Comparison of ENCODE assay signal across 1 cellular context in the genomic region with DNA sequence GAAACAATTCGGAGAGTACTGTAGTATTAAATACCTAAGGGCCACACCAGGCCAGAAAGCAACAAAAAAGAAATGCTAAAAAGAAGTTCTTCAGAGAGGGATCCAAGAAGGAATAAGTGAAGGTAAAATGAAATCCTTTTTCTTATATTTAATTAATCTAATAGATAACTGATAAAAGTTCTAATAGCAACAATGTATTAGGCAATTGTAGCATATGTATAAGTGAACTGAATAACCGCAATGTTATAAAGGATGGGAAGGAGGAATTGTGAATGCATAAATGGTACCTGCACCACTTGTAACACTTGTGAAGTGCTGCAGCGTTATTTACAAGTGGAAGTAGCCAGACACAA.
TF ChIP-seq lines count a peak whose summit lies in the region.

No MANE protein-coding gene starts in this region.

TF ChIP-seq in A549, 52 proteins besides CTCF, POLR2A, EP300 and RAD21:
- TF ChIP-seq FOSL2 (IDR thresholded peaks at IDR 0.05), result no peak
- TF ChIP-seq FOSL2 (CRISPR knock-in tag; IDR thresholded peaks at IDR 0.05), result 0 out of 2 replicates have a peak, but pooled peaks have one; percentile 1
- TF ChIP-seq MAZ (IDR thresholded peaks at IDR 0.05; ENCODE audit: borderline replicate concordance, low read depth, low read length), result no peak
- TF ChIP-seq FOSB (CRISPR knock-in tag; IDR thresholded peaks at IDR 0.05), result 0 out of 2 replicates have a peak, but pooled peaks have one; percentile 29
